Comparison of ENCODE assay signal across 19 cellular contexts in the genomic region with DNA sequence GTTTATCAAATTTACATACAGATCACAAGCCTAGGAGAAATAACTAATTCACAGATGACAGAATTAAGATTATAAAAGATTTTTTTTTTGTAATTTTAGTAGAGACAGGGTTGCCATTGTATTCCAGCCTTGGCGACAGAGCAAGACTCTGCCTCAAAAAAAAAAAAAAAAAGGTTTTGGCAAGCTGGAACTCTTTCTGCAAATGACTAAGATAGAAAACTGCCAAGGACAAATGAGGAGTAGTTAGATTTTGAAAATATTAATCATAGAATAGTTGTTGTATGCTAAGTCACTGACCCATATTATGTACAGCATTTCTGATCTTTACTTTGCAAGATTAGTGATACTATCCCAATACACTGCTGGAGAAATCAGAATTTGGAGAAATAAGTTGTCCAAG.
DNase-seq lines count a peak whose midpoint lies in the region; ATAC-seq and TF ChIP-seq lines count a peak whose summit lies in the region.
"Had no signal": no experiment of that assay in that cellular context is flagged by ENCODE, and none has a peak within 500 bp of the region (broad histone marks: within the 10 kb centered on the region; RNA-seq: fewer than 3 reads in every experiment).

No MANE protein-coding gene starts in this region.

- no peak for TF ChIP-seq CTCF in cardiac fibroblast (IDR thresholded peaks at IDR 0.05; ENCODE audit: low read depth, low read length)

- H3K9me3 Mint-ChIP-seq in immature natural killer cell, result peaks cover 0 to 1% (median under 1%) of the 10 kb centered on the region in 6 donors

- ATAC-seq in GM19467 (IDR thresholded peaks at IDR 0.05; ENCODE audit: unreplicated experiment), result no peak

- peak; percentile 24 for DNase-seq in AG08396 (ENCODE audit: low spot score)
- DNase-seq in GM03348 (ENCODE audit: low spot score), result peak; percentile 36
- DNase-seq in cardiac fibroblast (ENCODE audit: low read depth in 2 of 2), result peak; percentile 5 to 50
- no peak for DNase-seq in immature natural killer cell
- DNase-seq in NCI-H510A treated with DMSO at 0.1 percent for 48 hours (lab: John Stamatoyannopoulos, UW), result no peak
- DNase-seq in NCI-H2196 treated with DMSO at 0.1 percent for 48 hours (lab: John Stamatoyannopoulos, UW; ENCODE audit: unreplicated experiment), result no peak
- DNase-seq in NCI-H1105 (lab: John Stamatoyannopoulos, UW), result no peak
- DNase-seq: BE2C; CD4-positive, alpha-beta memory T cell; DND-41; GF-D8; KG1; NCI-H1092 treated with DMSO at 0.1 percent for 48 hours; NCI-H187 treated with DMSO at 0.1 percent for 48 hours; NCI-H2171; NCI-H526 treated with DMSO at 0.1 percent for 48 hours; PC-9 had no signal

- peaks cover 0 to 3% (median 0%) of the 10 kb centered on the region in 3 donors for H3K27me3 Mint-ChIP-seq in immature natural killer cell (ENCODE audit: low read depth in 3 of 3)
- H3K27me3 Mint-ChIP-seq: CD4-positive, alpha-beta memory T cell had no signal

- no peak overlapping the region for H3K4me3 ChIP-seq in cardiac fibroblast (replicated peaks in 1 of 2; ENCODE audit: low read depth in 2 of 2, low read length in 2 of 2)
- H3K4me3 ChIP-seq: PC-9, SK-N-MC had no signal

- H3K36me3 Mint-ChIP-seq in immature natural killer cell, result peaks cover 34 to 47% (median 37%) of the 10 kb centered on the region in 3 donors

- H3K4me1 Mint-ChIP-seq in immature natural killer cell, result no peaks in the 10 kb centered on the region

- H3K4me3 Mint-ChIP-seq in immature natural killer cell, result no peak overlapping the region
- H3K4me3 Mint-ChIP-seq: CD4-positive, alpha-beta memory T cell had no signal

- peak overlapping the region in 4 of 6 donors; percentile 5 to 69 (median 38) for H3K27ac Mint-ChIP-seq in immature natural killer cell

Comparison
In these comparisons a context has a peak if more than half of its experiments do, and no peak if none do; other contexts are left out.
1. DNase-seq: peak in AG08396 (single experiment), GM03348 (single experiment) and cardiac fibroblast (2 of 2); none in immature natural killer cell (0 of 3), NCI-H510A treated with DMSO at 0.1 percent for 48 hours (single experiment), NCI-H2196 treated with DMSO at 0.1 percent for 48 hours (single experiment) and NCI-H1105 (single experiment).